11 cellular contexts compared by ENCODE assay signal in genomic region chr12:108642269-108642870, GRCh38. TPM values are rescaled to one million over a fixed set of nuclear protein-coding genes. Genes with fewer than 3 reads are reported as not detected.
DNase-seq lines count a peak whose midpoint lies in the region; ATAC-seq lines count a peak whose summit lies in the region.
"Had no signal": no experiment of that assay in that cellular context is flagged by ENCODE, and none has a peak within 500 bp of the region (broad histone marks: within the 10 kb centered on the region; RNA-seq: fewer than 3 reads in every experiment).

No MANE protein-coding gene starts in this region.

- H3K9ac ChIP-seq in mucosa of rectum (ENCODE audit: low read depth in 1 of 2, low read length in 2 of 2) = no peak overlapping the region

- H3K9me3 Mint-ChIP-seq in stimulated activated naive CD8-positive, alpha-beta T cell treated with anti-CD3 and anti-CD28 coated beads, Interleukin-15, Interleukin-2, amounts not matched to agents 100 ng/mL and 50 ng/mL, for 24 hours = no peaks in the 10 kb centered on the region
- H3K9me3 Mint-ChIP-seq: activated T-helper 2 cell treated with anti-CD3 and anti-CD28 coated beads, Interferon-gamma antibody, Interleukin-2, Interleukin-4, amounts not matched to agents 10 μg/mL and 5 μg/mL and 100 μg/mL, durations not matched to agents 14 hours and 24 hours and 36 hours had no signal

- peaks cover 55% of the 10 kb centered on the region for H3K4me1 Mint-ChIP-seq in stimulated activated naive CD8-positive, alpha-beta T cell treated with anti-CD3 and anti-CD28 coated beads, Interleukin-15, Interleukin-2, amounts not matched to agents 100 ng/mL and 50 ng/mL, for 24 hours (ENCODE audit: low read depth)

- H3K27ac ChIP-seq in SJCRH30 = peak overlapping the region; percentile 88
- peak overlapping the region; percentile 26 to 35 for H3K27ac ChIP-seq in mucosa of rectum (ENCODE audit: low read depth in 2 of 2, low read length in 2 of 2)

- peaks cover 20% of the 10 kb centered on the region for H3K36me3 Mint-ChIP-seq in stimulated activated naive CD8-positive, alpha-beta T cell treated with anti-CD3 and anti-CD28 coated beads, Interleukin-15, Interleukin-2, amounts not matched to agents 100 ng/mL and 50 ng/mL, for 24 hours (ENCODE audit: low read depth)

- ATAC-seq in stimulated activated naive CD8-positive, alpha-beta T cell treated with anti-CD3 and anti-CD28 coated beads, Interleukin-15, Interleukin-2, amounts not matched to agents 100 U/mL and 50 U/mL, for 24 hours = no peak
- no peak for ATAC-seq in HG03139 (IDR thresholded peaks at IDR 0.05; ENCODE audit: unreplicated experiment)
- ATAC-seq in GM19463 (IDR thresholded peaks at IDR 0.05; ENCODE audit: unreplicated experiment) = no peak
- ATAC-seq in GM21786 (IDR thresholded peaks at IDR 0.05; ENCODE audit: unreplicated experiment) = no peak

- H3K27me3 ChIP-seq in SJCRH30 = no peaks in the 10 kb centered on the region
- no peaks in the 10 kb centered on the region for H3K27me3 ChIP-seq in mucosa of rectum (ENCODE audit: control insufficient read depth in 2 of 2, insufficient read depth in 2 of 2, low read length in 2 of 2)

- peaks cover 17% of the 10 kb centered on the region for H3K36me3 ChIP-seq in SJCRH30
- peaks cover 11 to 20% of the 10 kb centered on the region in 2 donors for H3K36me3 ChIP-seq in mucosa of rectum (ENCODE audit: control insufficient read depth in 2 of 2, insufficient read depth in 2 of 2, low read length in 2 of 2)

- no peak for DNase-seq in stimulated activated naive CD8-positive, alpha-beta T cell treated with anti-CD3 and anti-CD28 coated beads, Interleukin-15, Interleukin-2, amounts not matched to agents 100 U/mL and 50 U/mL, for 24 hours
- DNase-seq in SJCRH30 (peak; percentile 90 to 95), cerebellar cortex (ENCODE audit: low spot score) (no peak)
- DNase-seq: activated CD4-positive, CD25-positive, alpha-beta regulatory T cell treated with anti-CD3 and anti-CD28 coated beads, Interleukin-2, amount 50 U/mL, for 72 hours; NCI-H1417 treated with DMSO at 0.1 percent for 48 hours had no signal

- no peaks in the 10 kb centered on the region for H3K27me3 Mint-ChIP-seq in stimulated activated naive CD8-positive, alpha-beta T cell treated with anti-CD3 and anti-CD28 coated beads, Interleukin-15, Interleukin-2, amounts not matched to agents 100 ng/mL and 50 ng/mL, for 24 hours

- H3K4me1 ChIP-seq in SJCRH30 = peaks cover 43% of the 10 kb centered on the region
- H3K4me1 ChIP-seq in mucosa of rectum (ENCODE audit: control insufficient read depth in 2 of 2, insufficient read depth in 2 of 2, low read length in 2 of 2) = peaks cover 6% of the 10 kb centered on the region in 2 donors

- no peak overlapping the region for H3K4me3 Mint-ChIP-seq in stimulated activated naive CD8-positive, alpha-beta T cell treated with anti-CD3 and anti-CD28 coated beads, Interleukin-15, Interleukin-2, amounts not matched to agents 100 ng/mL and 50 ng/mL, for 24 hours

- peak overlapping the region; percentile 13 for H3K27ac Mint-ChIP-seq in stimulated activated naive CD8-positive, alpha-beta T cell treated with anti-CD3 and anti-CD28 coated beads, Interleukin-15, Interleukin-2, amounts not matched to agents 100 ng/mL and 50 ng/mL, for 24 hours
- H3K27ac Mint-ChIP-seq: activated T-helper 2 cell treated with anti-CD3 and anti-CD28 coated beads, Interferon-gamma antibody, Interleukin-2, Interleukin-4, amounts not matched to agents 10 μg/mL and 5 μg/mL and 100 μg/mL, durations not matched to agents 14 hours and 24 hours and 36 hours had no signal

- H3K9me3 ChIP-seq in SJCRH30 (replicated peaks) (no peaks in the 10 kb centered on the region), mucosa of rectum (ENCODE audit: control insufficient read depth in 2 of 2, low read length in 2 of 2) (no peaks in the 10 kb centered on the region)

- H3K4me3 ChIP-seq in SJCRH30 (peak overlapping the region; percentile 26), mucosa of rectum (ENCODE audit: low read length in 2 of 2) (no peak overlapping the region)

RNA-seq across cellular contexts. Expression of gene SELPLG, which starts 8.7 kb away (rescaled TPM):
- 0.15 and 0.32 TPM in 2 replicates for total RNA-seq in SJCRH30 (2014; rRNA removed; shearing (Covaris generic))

RNA-seq across cellular contexts. Expression of gene TMEM119, which starts 44.5 kb away (rescaled TPM):
- 19.1 TPM in 2 replicates for total RNA-seq in SJCRH30 (2014; rRNA removed; shearing (Covaris generic))
- total RNA-seq: activated T-helper 2 cell treated with anti-CD3 and anti-CD28 coated beads, Interferon-gamma antibody, Interleukin-2, Interleukin-4, amounts not matched to agents 10 μg/mL and 5 μg/mL and 100 μg/mL, durations not matched to agents 14 hours and 24 hours and 36 hours had no signal

Comparison
In these comparisons a context has a peak if more than half of its experiments do, and no peak if none do; other contexts are left out.
1. DNase-seq: peak in SJCRH30 (2 of 2); none in stimulated activated naive CD8-positive, alpha-beta T cell treated with anti-CD3 and anti-CD28 coated beads, Interleukin-15, Interleukin-2, amounts not matched to agents 100 U/mL and 50 U/mL, for 24 hours (single experiment) and cerebellar cortex (single experiment).